ENCODE assay signal across 1 cellular context in genomic region chr9:22457448-22457847, GRCh38.
TF ChIP-seq lines count a peak whose summit lies in the region.

No MANE protein-coding gene starts in this region.

TF ChIP-seq in H1, 55 proteins besides CTCF, POLR2A, EP300 and RAD21:
- TF ChIP-seq USF2 (IDR thresholded peaks at IDR 0.05; ENCODE audit: low read length) (no peak), FOSL1 (IDR thresholded peaks at IDR 0.05; ENCODE audit: insufficient read depth, low read depth, low read length) (no peak), ZNF274 (IDR thresholded peaks at IDR 0.05; ENCODE audit: borderline replicate concordance, extremely low read depth, low read length) (no peak), KDM1A (IDR thresholded peaks at IDR 0.05; ENCODE audit: borderline replicate concordance, low read length) (no peak), HDAC2 (IDR thresholded peaks at IDR 0.05; ENCODE audit: borderline replicate concordance in 1 of 2, low read depth in 2 of 2, low read length in 2 of 2) (no peak), EGR1 (IDR thresholded peaks at IDR 0.05; ENCODE audit: borderline replicate concordance, low read depth, low read length) (no peak), SRF (IDR thresholded peaks at IDR 0.05; ENCODE audit: low read depth, low read length) (no peak), TCF12 (IDR thresholded peaks at IDR 0.05; ENCODE audit: low read depth, low read length) (no peak)
TF ChIP-seq in H1: peak in this region for 0.
